Comparison of ENCODE assay signal across 1 cellular context in genomic region chr17:78366109-78366848, GRCh38.
TF ChIP-seq lines count a peak whose summit lies in the region.

No MANE protein-coding gene starts in this region.

TF ChIP-seq in WTC11, 78 proteins besides CTCF, POLR2A, EP300 and RAD21 (continued from another document and continues in another):
- no peak for TF ChIP-seq PRDM15 (CRISPR knock-in tag; IDR thresholded peaks at IDR 0.05)
- peak; percentile 36; the same call in 1 of the 2 replicates for TF ChIP-seq FOXK1 (CRISPR knock-in tag; IDR thresholded peaks at IDR 0.05)
- 0 out of 2 replicates have a peak, but pooled peaks have one; percentile 53 for TF ChIP-seq ZNF281 (CRISPR knock-in tag; IDR thresholded peaks at IDR 0.05)
- TF ChIP-seq NFE2L1 (CRISPR knock-in tag; IDR thresholded peaks at IDR 0.05) = no peak
- no peak for TF ChIP-seq ZNF396 (CRISPR knock-in tag; IDR thresholded peaks at IDR 0.05; ENCODE audit: borderline replicate concordance)
- no peak for TF ChIP-seq ATF2 (CRISPR knock-in tag; IDR thresholded peaks at IDR 0.05; ENCODE audit: borderline replicate concordance, low read depth)
- no peak for TF ChIP-seq ZNF512 (CRISPR knock-in tag; IDR thresholded peaks at IDR 0.05; ENCODE audit: borderline replicate concordance)
- TF ChIP-seq FOXP1 (CRISPR knock-in tag; IDR thresholded peaks at IDR 0.05; ENCODE audit: borderline replicate concordance) = peak; percentile 69; the same call in 1 of the 2 replicates
- no peak for TF ChIP-seq MAX (CRISPR knock-in tag; IDR thresholded peaks at IDR 0.05)
- TF ChIP-seq ZNF219 (CRISPR knock-in tag; IDR thresholded peaks at IDR 0.05; ENCODE audit: borderline replicate concordance) = no peak
- TF ChIP-seq SOX15 (CRISPR knock-in tag; IDR thresholded peaks at IDR 0.05) = no peak
- no peak for TF ChIP-seq OVOL2 (CRISPR knock-in tag; IDR thresholded peaks at IDR 0.05; ENCODE audit: borderline replicate concordance)
- TF ChIP-seq GRHL2 (CRISPR knock-in tag; IDR thresholded peaks at IDR 0.05; ENCODE audit: insufficient replicate concordance, severe bottlenecking) = no peak
- no peak for TF ChIP-seq EMX1 (CRISPR knock-in tag; IDR thresholded peaks at IDR 0.05)
- no peak for TF ChIP-seq ZBTB21 (CRISPR knock-in tag; IDR thresholded peaks at IDR 0.05; ENCODE audit: borderline replicate concordance)
- TF ChIP-seq TP53 (CRISPR knock-in tag; IDR thresholded peaks at IDR 0.05) = 0 out of 2 replicates have a peak, but pooled peaks have one; percentile 36
- no peak for TF ChIP-seq E2F1 (CRISPR knock-in tag; IDR thresholded peaks at IDR 0.05)
- TF ChIP-seq SMAD4 (CRISPR knock-in tag; IDR thresholded peaks at IDR 0.05) = no peak
- TF ChIP-seq, protein P1, sequence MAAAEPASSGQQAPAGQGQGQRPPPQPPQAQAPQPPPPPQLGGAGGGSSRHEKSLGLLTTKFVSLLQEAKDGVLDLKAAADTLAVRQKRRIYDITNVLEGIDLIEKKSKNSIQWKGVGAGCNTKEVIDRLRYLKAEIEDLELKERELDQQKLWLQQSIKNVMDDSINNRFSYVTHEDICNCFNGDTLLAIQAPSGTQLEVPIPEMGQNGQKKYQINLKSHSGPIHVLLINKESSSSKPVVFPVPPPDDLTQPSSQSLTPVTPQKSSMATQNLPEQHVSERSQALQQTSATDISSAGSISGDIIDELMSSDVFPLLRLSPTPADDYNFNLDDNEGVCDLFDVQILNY (CRISPR knock-in tag; IDR thresholded peaks at IDR 0.05) = 0 out of 2 replicates have a peak, but pooled peaks have one; percentile 9
- no peak for TF ChIP-seq PRRX2 (CRISPR knock-in tag; IDR thresholded peaks at IDR 0.05)
- 0 out of 2 replicates have a peak, but pooled peaks have one; percentile 46 for TF ChIP-seq MYBL2 (CRISPR knock-in tag; IDR thresholded peaks at IDR 0.05)
- TF ChIP-seq FOXJ3 (CRISPR knock-in tag; IDR thresholded peaks at IDR 0.05; ENCODE audit: borderline replicate concordance) = no peak
- TF ChIP-seq ZNF232 (CRISPR knock-in tag; IDR thresholded peaks at IDR 0.05) = 0 out of 2 replicates have a peak, but pooled peaks have one; percentile 45
- TF ChIP-seq, protein P2, sequence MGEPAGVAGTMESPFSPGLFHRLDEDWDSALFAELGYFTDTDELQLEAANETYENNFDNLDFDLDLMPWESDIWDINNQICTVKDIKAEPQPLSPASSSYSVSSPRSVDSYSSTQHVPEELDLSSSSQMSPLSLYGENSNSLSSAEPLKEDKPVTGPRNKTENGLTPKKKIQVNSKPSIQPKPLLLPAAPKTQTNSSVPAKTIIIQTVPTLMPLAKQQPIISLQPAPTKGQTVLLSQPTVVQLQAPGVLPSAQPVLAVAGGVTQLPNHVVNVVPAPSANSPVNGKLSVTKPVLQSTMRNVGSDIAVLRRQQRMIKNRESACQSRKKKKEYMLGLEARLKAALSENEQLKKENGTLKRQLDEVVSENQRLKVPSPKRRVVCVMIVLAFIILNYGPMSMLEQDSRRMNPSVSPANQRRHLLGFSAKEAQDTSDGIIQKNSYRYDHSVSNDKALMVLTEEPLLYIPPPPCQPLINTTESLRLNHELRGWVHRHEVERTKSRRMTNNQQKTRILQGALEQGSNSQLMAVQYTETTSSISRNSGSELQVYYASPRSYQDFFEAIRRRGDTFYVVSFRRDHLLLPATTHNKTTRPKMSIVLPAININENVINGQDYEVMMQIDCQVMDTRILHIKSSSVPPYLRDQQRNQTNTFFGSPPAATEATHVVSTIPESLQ (CRISPR knock-in tag; IDR thresholded peaks at IDR 0.05) = no peak
- TF ChIP-seq, protein P3, sequence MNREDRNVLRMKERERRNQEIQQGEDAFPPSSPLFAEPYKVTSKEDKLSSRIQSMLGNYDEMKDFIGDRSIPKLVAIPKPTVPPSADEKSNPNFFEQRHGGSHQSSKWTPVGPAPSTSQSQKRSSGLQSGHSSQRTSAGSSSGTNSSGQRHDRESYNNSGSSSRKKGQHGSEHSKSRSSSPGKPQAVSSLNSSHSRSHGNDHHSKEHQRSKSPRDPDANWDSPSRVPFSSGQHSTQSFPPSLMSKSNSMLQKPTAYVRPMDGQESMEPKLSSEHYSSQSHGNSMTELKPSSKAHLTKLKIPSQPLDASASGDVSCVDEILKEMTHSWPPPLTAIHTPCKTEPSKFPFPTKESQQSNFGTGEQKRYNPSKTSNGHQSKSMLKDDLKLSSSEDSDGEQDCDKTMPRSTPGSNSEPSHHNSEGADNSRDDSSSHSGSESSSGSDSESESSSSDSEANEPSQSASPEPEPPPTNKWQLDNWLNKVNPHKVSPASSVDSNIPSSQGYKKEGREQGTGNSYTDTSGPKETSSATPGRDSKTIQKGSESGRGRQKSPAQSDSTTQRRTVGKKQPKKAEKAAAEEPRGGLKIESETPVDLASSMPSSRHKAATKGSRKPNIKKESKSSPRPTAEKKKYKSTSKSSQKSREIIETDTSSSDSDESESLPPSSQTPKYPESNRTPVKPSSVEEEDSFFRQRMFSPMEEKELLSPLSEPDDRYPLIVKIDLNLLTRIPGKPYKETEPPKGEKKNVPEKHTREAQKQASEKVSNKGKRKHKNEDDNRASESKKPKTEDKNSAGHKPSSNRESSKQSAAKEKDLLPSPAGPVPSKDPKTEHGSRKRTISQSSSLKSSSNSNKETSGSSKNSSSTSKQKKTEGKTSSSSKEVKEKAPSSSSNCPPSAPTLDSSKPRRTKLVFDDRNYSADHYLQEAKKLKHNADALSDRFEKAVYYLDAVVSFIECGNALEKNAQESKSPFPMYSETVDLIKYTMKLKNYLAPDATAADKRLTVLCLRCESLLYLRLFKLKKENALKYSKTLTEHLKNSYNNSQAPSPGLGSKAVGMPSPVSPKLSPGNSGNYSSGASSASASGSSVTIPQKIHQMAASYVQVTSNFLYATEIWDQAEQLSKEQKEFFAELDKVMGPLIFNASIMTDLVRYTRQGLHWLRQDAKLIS (CRISPR knock-in tag; IDR thresholded peaks at IDR 0.05; ENCODE audit: borderline replicate concordance) = no peak
- TF ChIP-seq SMAD3 (CRISPR knock-in tag; IDR thresholded peaks at IDR 0.05; ENCODE audit: borderline replicate concordance) = peak; percentile 24; the same call in 1 of the 2 replicates
- TF ChIP-seq ATF3 (CRISPR knock-in tag; conservative IDR thresholded peaks at IDR 0.05) = no peak
- no peak for TF ChIP-seq USF2 (CRISPR knock-in tag; IDR thresholded peaks at IDR 0.05)
- no peak for TF ChIP-seq JAZF1 (CRISPR knock-in tag; IDR thresholded peaks at IDR 0.05)
- no peak for TF ChIP-seq PREB (CRISPR knock-in tag; IDR thresholded peaks at IDR 0.05; ENCODE audit: borderline replicate concordance)
